In the genomic region with DNA sequence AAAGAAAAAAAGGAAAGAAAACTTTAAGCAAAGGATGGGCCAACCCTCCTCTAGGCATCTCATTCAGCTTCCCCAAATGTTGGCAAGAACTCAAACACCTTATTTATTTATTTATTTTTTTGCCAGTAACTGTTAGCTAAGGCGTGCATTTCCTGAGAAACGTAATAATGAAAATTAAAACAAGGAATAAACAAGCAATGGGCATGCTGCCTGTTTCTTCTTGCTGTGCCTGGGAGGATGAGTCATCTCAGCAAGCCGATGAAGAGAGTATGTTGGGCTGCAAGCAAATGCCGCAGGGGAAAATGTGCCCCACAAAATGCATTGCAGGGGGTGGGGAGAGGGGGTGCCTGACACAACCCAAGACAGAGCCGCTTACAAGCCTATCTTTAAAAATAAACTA, we compare ENCODE assay signal across 7 cellular contexts. TPM values are rescaled to one million over a fixed set of nuclear protein-coding genes. Genes with fewer than 3 reads are reported as not detected.
DNase-seq lines count a peak whose midpoint lies in the region; FAIRE-seq and TF ChIP-seq lines count a peak whose summit lies in the region.

No MANE protein-coding gene starts in this region.

- no peaks in the 10 kb centered on the region for H3K9me3 ChIP-seq in SK-N-SH

- TF ChIP-seq RAD21 in SK-N-SH (IDR thresholded peaks at IDR 0.05; ENCODE audit: low read length) = no peak

- WGBS in SK-N-SH (ENCODE audit: low lambda C conversion rate) = 21% methylated on average over 5 of the region's 5 CpGs

- no peaks in the 10 kb centered on the region for H3K9me3 Mint-ChIP-seq in endothelial cell (ENCODE audit: unreplicated experiment)

- H3K4me3 ChIP-seq in SK-N-SH (ENCODE audit: low read depth in 2 of 2, low read length in 1 of 2) (no peak overlapping the region), foreskin fibroblast (ENCODE audit: low read depth in 1 of 2, low read length in 2 of 2) (peak overlapping the region in 1 of 2 donors; percentile 8)

- CTCF ChIA-PET in SK-N-SH (lab: Yijun Ruan, JAX) = no interaction called here

- H2AFZ ChIP-seq in SK-N-SH (ENCODE audit: low read depth) = no peak overlapping the region

- H3K4me1 Mint-ChIP-seq in endothelial cell (ENCODE audit: unreplicated experiment) = no peaks in the 10 kb centered on the region

- no peak overlapping the region for H3K4me3 Mint-ChIP-seq in endothelial cell (ENCODE audit: unreplicated experiment)

- H3K27ac ChIP-seq in SK-N-SH (ENCODE audit: low read depth in 2 of 2, low read length in 1 of 2) = no peak overlapping the region; a peak in 1 of 4 replicates

- H3K79me2 ChIP-seq in SK-N-SH (ENCODE audit: insufficient read depth) = no peaks in the 10 kb centered on the region

- TF ChIP-seq CTCF in SK-N-SH (IDR thresholded peaks at IDR 0.05) (no peak), foreskin fibroblast (IDR thresholded peaks at IDR 0.05; ENCODE audit: low read depth, low read length) (no peak), endothelial cell (IDR thresholded peaks at IDR 0.05; ENCODE audit: unreplicated experiment) (no peak)

- H3K4me1 ChIP-seq in SK-N-SH (ENCODE audit: control insufficient read depth in 1 of 2, insufficient read depth in 2 of 2, low read depth in 1 of 2, low read length in 1 of 2) = no peaks in the 10 kb centered on the region; a peak in 1 of 4 replicates

- H3K27me3 Mint-ChIP-seq in endothelial cell (ENCODE audit: unreplicated experiment) = no peaks in the 10 kb centered on the region

- intact Hi-C loops in posterior vena cava (cut with DNase I) = no loop called here

- no peaks in the 10 kb centered on the region for H3K27me3 ChIP-seq in SK-N-SH (ENCODE audit: insufficient read depth)

- FAIRE-seq in H54 (lab: Jason Lieb, UNC) = peak; percentile 89

- H4K20me1 ChIP-seq in SK-N-SH (ENCODE audit: insufficient read depth) = no peaks in the 10 kb centered on the region

- no peak overlapping the region for H3K27ac Mint-ChIP-seq in endothelial cell (ENCODE audit: unreplicated experiment)

- DNase-seq in H54 (ENCODE audit: insufficient read length, low spot score) (peak; percentile 34), SK-N-SH (no peak), foreskin fibroblast (peak; percentile 67 to 87), smooth muscle cell of the brain vasculature (ENCODE audit: low read depth, low spot score) (peak; percentile 47), endothelial cell (ENCODE audit: low spot score) (no peak), kidney glomerular epithelial cell (lab: John Stamatoyannopoulos, UW) (no peak), posterior vena cava (ENCODE audit: low spot score) (no peak)

- H3K9ac ChIP-seq in SK-N-SH = no peak overlapping the region

- H3K9me2 ChIP-seq in SK-N-SH = no peaks in the 10 kb centered on the region

- POLR2A ChIA-PET in SK-N-SH (lab: Yijun Ruan, JAX) = no interaction called here

- TF ChIP-seq POLR2A in H54 (IDR thresholded peaks at IDR 0.05; ENCODE audit: low read depth, low read length) = no peak

- TF ChIP-seq EP300 in SK-N-SH (IDR thresholded peaks at IDR 0.05; ENCODE audit: borderline replicate concordance in 1 of 2, low read depth in 1 of 2, low read length in 1 of 2) = peak in 1 of 2 experiments; percentile 14; a peak in 1 of 4 replicates

- H3K36me3 ChIP-seq in SK-N-SH (replicated peaks in 1 of 2; ENCODE audit: control insufficient read depth in 1 of 2, insufficient read depth in 2 of 2, low read length in 1 of 2) = no peaks in the 10 kb centered on the region

- no peaks in the 10 kb centered on the region for H3K36me3 Mint-ChIP-seq in endothelial cell (ENCODE audit: low read depth, unreplicated experiment)

- H3F3A ChIP-seq in SK-N-SH (replicated peaks; ENCODE audit: insufficient read depth) = no peaks in the 10 kb centered on the region

- peak overlapping the region; percentile 25; the same call in 1 of the 2 replicates for H3K4me2 ChIP-seq in SK-N-SH

TF ChIP-seq in SK-N-SH, 30 proteins besides CTCF, POLR2A, EP300 and RAD21:
- TF ChIP-seq TCF12 (IDR thresholded peaks at IDR 0.05) (peak; percentile 53; the same call in 1 of the 2 replicates), FOSL2 (IDR thresholded peaks at IDR 0.05; ENCODE audit: borderline replicate concordance, low read depth) (peak; percentile 85), JUND (IDR thresholded peaks at IDR 0.05) (peak; percentile 69), RXRA (IDR thresholded peaks at IDR 0.05; ENCODE audit: borderline replicate concordance, low read depth) (no peak)

RNA-seq across cellular contexts. Expression of gene EIF4E3, which starts 40.5 kb away (rescaled TPM):
- polyA plus RNA-seq in SK-N-SH (2012; rRNA removed) = 0.47 and 0.67 TPM in 2 replicates
- polyA plus RNA-seq in SK-N-SH (2012; cell fraction: cytosol; rRNA removed) = 1.3 and 2.1 TPM in 2 replicates
- 0.13 and 0.51 TPM in 2 replicates for polyA plus RNA-seq in SK-N-SH (2012; cell fraction: nucleus; rRNA removed)
- total RNA-seq in endothelial cell (ENCODE audit: unreplicated experiment) (5.2 TPM), posterior vena cava (10 to 100 TPM; 40.8 to 44.2 TPM)

Comparison
In these comparisons a context has a peak if more than half of its experiments do, and no peak if none do; other contexts are left out.
1. DNase-seq: peak in H54 (single experiment), foreskin fibroblast (2 of 2) and smooth muscle cell of the brain vasculature (single experiment); none in SK-N-SH (single experiment), endothelial cell (single experiment), kidney glomerular epithelial cell (single experiment) and posterior vena cava (single experiment).